In genomic region chr5:75720882-75721281, GRCh38 we compare ENCODE assay signal across 25 cellular contexts. TPM values are rescaled to one million over a fixed set of nuclear protein-coding genes. Genes with fewer than 3 reads are reported as not detected.
A peak's percentile ranks its signal among the peaks of the same experiment; 100 is the strongest.
DNase-seq lines count a peak whose midpoint lies in the region; TF ChIP-seq lines count a peak whose summit lies in the region.
"Had no signal": no experiment of that assay in that cellular context is flagged by ENCODE, and none has a peak within 500 bp of the region (broad histone marks: within the 10 kb centered on the region; RNA-seq: fewer than 3 reads in every experiment).

No MANE protein-coding gene starts in this region.

- intact Hi-C loops in colonic mucosa (cut with DNase I) = no loop called here

- H3K4me1 ChIP-seq in colonic mucosa = no peaks in the 10 kb centered on the region
- H3K4me1 ChIP-seq: BE2C, SJCRH30, testis, uterus had no signal

- H3K4me3 ChIP-seq in AG10803 (ENCODE audit: low read length) (no peak overlapping the region), colonic mucosa (no peak overlapping the region)
- H3K4me3 ChIP-seq: A549, left ventricle myocardium inferior, SJCRH30, testis, uterus had no signal

- no peak for TF ChIP-seq CTCF in AG10803 (conservative IDR thresholded peaks at IDR 0.05; ENCODE audit: low read length)
- TF ChIP-seq CTCF in colonic mucosa (IDR thresholded peaks at IDR 0.05) = no peak

- H3K36me3 ChIP-seq in colonic mucosa = no peaks in the 10 kb centered on the region
- H3K36me3 ChIP-seq: BE2C, left ventricle myocardium inferior, SJCRH30, uterus had no signal

- no peaks in the 10 kb centered on the region for H3K9me3 ChIP-seq in colonic mucosa
- H3K9me3 ChIP-seq: A549, BE2C, left ventricle myocardium inferior, SJCRH30, testis, uterus had no signal

- no peaks in the 10 kb centered on the region for H3K27me3 ChIP-seq in colonic mucosa
- H3K27me3 ChIP-seq: BE2C, SJCRH30, testis, uterus had no signal

- H3K27ac ChIP-seq in colonic mucosa = no peak overlapping the region
- H3K27ac ChIP-seq: A549, left ventricle myocardium inferior, SJCRH30, testis, uterus had no signal

- H3K9ac ChIP-seq in colonic mucosa (ENCODE audit: low read depth in 2 of 2, low read length in 2 of 2) = no peak overlapping the region

- DNase-seq in AG10803 (ENCODE audit: low read depth) = peak; percentile 7
- peak; percentile 68 for DNase-seq in MV-4-11 (lab: John Stamatoyannopoulos, UW)
- peak; percentile 69 for DNase-seq in SKM-1 treated with dmso at 0.1 percent for 144 hours (lab: John Stamatoyannopoulos, UW; ENCODE audit: unreplicated experiment)
- peak; percentile 12 for DNase-seq in iris pigment epithelial cell (ENCODE audit: low read depth)
- DNase-seq in colonic mucosa = no peak
- no peak for DNase-seq in activated CD8-positive, alpha-beta memory T cell treated with anti-CD3 and anti-CD28 coated beads for 24 hours
- DNase-seq in hippocampal formation (lab: John Stamatoyannopoulos, UW) = no peak
- no peak for DNase-seq in DMS53 (lab: John Stamatoyannopoulos, UW)
- DNase-seq: activated CD4-positive, alpha-beta T cell treated with anti-CD3 and anti-CD28 coated beads for 1 hour; activated CD8-positive, alpha-beta T cell treated with anti-CD3 and anti-CD28 coated beads, Interleukin-2, amount 10 ng/mL, durations not matched to agents 7 days and 5 days; activated effector memory CD4-positive, alpha-beta T cell treated with anti-CD3 and anti-CD28 coated beads, Interleukin-2, amount 50 U/mL, for 16 hours; activated T-cell treated with anti-CD3 and anti-CD28 coated beads for 4 hours; BE2C; dermis blood vessel endothelial cell; left ventricle myocardium inferior; natural killer cell; NCI-H1436 treated with DMSO at 0.1 percent for 48 hours; NCI-H2107; NCI-H510A; SJCRH30; stimulated activated naive CD8-positive, alpha-beta T cell treated with anti-CD3 and anti-CD28 coated beads, Interleukin-15, Interleukin-2, amounts not matched to agents 100 U/mL and 50 U/mL, for 24 hours; T-cell; testis; uterus had no signal

RNA-seq across cellular contexts. Expression of gene POC5, which starts 3.6 kb away (rescaled TPM):
- total RNA-seq in colonic mucosa = 1 to 10 TPM; 5.8 to 8.8 TPM

Comparison
In these comparisons a context has a peak if more than half of its experiments do, and no peak if none do; other contexts are left out.
1. DNase-seq: peak in AG10803 (single experiment), MV-4-11 (single experiment), SKM-1 treated with dmso at 0.1 percent for 144 hours (single experiment) and iris pigment epithelial cell (single experiment); none in colonic mucosa (single experiment), activated CD8-positive, alpha-beta memory T cell treated with anti-CD3 and anti-CD28 coated beads for 24 hours (single experiment), hippocampal formation (0 of 2) and DMS53 (single experiment).